Comparison of ENCODE assay signal across 2 cellular contexts in genomic region chr22:40434101-40434500, GRCh38.
TF ChIP-seq lines count a peak whose summit lies in the region.

No MANE protein-coding gene starts in this region.

TF ChIP-seq in IMR-90, 13 proteins besides CTCF, POLR2A, EP300 and RAD21:
- TF ChIP-seq MAZ (IDR thresholded peaks at IDR 0.05; ENCODE audit: borderline replicate concordance, low read depth, low read length): no peak
- TF ChIP-seq RFX5 (IDR thresholded peaks at IDR 0.05; ENCODE audit: low read depth, low read length): no peak
- TF ChIP-seq SMC3 (IDR thresholded peaks at IDR 0.05; ENCODE audit: low read depth, low read length): no peak
- TF ChIP-seq CHD1 (IDR thresholded peaks at IDR 0.05; ENCODE audit: low read depth, low read length): no peak
- no peak for TF ChIP-seq MAFK (IDR thresholded peaks at IDR 0.05; ENCODE audit: low read depth, low read length)
- no peak for TF ChIP-seq FOS (IDR thresholded peaks at IDR 0.05; ENCODE audit: low read depth, low read length)
- no peak for TF ChIP-seq NFE2L2 (IDR thresholded peaks at IDR 0.05; ENCODE audit: low read depth, low read length)
- no peak for TF ChIP-seq CEBPB (IDR thresholded peaks at IDR 0.05; ENCODE audit: low read depth, low read length)
- no peak for TF ChIP-seq USF2 (IDR thresholded peaks at IDR 0.05; ENCODE audit: low read depth, low read length)
- TF ChIP-seq MXI1 (IDR thresholded peaks at IDR 0.05; ENCODE audit: borderline replicate concordance, low read depth, low read length): no peak
- TF ChIP-seq ELK1 (IDR thresholded peaks at IDR 0.05; ENCODE audit: borderline replicate concordance, low read depth, low read length): no peak
- no peak for TF ChIP-seq BHLHE40 (IDR thresholded peaks at IDR 0.05; ENCODE audit: low read depth, low read length)
- TF ChIP-seq RCOR1 (IDR thresholded peaks at IDR 0.05; ENCODE audit: insufficient replicate concordance, low read length): no peak

TF ChIP-seq in GM12878, 131 proteins besides CTCF, POLR2A, EP300 and RAD21:
- TF ChIP-seq EGR1 (IDR thresholded peaks at IDR 0.05; ENCODE audit: borderline replicate concordance in 1 of 2, low read depth in 2 of 2, low read length in 2 of 2) (no peak), BCL3 (IDR thresholded peaks at IDR 0.05; ENCODE audit: borderline replicate concordance, insufficient read depth, low read depth, low read length, poor library complexity, severe bottlenecking) (no peak), STAT1 (conservative IDR thresholded peaks at IDR 0.05) (no peak)
